ENCODE assay signal across 8 cellular contexts in genomic region chr6:65088575-65088974, GRCh38.
"Had no signal": no experiment of that assay in that cellular context is flagged by ENCODE, and none has a peak within 500 bp of the region (broad histone marks: within the 10 kb centered on the region; RNA-seq: fewer than 3 reads in every experiment).

No MANE protein-coding gene starts in this region.

- DNase-seq: GM23248, GOT3, H7, KG1 had no signal

- ATAC-seq: HCT116, HepG2 had no signal

- H3K9ac ChIP-seq: GM23248 had no signal

- H3K27ac ChIP-seq: GM23248, HL-60 had no signal

- FAIRE-seq: HepG2 had no signal

- H3K4me1 ChIP-seq: HAP-1 had no signal

- H3K36me3 ChIP-seq: HAP-1 had no signal

- H3K4me3 ChIP-seq: GM23248, HAP-1 had no signal

- H3K9me3 ChIP-seq: HAP-1 had no signal

- H2AFZ ChIP-seq: GM23248 had no signal
